Comparison of ENCODE assay signal across 27 cellular contexts in genomic region chr17:72832306-72832705, GRCh38.
"Had no signal": no experiment of that assay in that cellular context is flagged by ENCODE, and none has a peak within 500 bp of the region (broad histone marks: within the 10 kb centered on the region; RNA-seq: fewer than 3 reads in every experiment).

No MANE protein-coding gene starts in this region.

- H3K36me3 Mint-ChIP-seq: type B pancreatic cell had no signal

- H3K4me1 Mint-ChIP-seq: stimulated activated effector memory CD8-positive, alpha-beta T cell treated with anti-CD3 and anti-CD28 coated beads, Interleukin-12 subunit alpha, Interleukin-12 subunit beta, amount 100 ng/mL, for 72 hours; stimulated activated memory B cell treated with anti-CD40 and anti-IgM and Interleukin-4, amounts not matched to agents 10 μg/mL and 1 μg/mL and 100 μg/mL, for 72 hours; stimulated activated naive CD8-positive, alpha-beta T cell treated with anti-CD3 and anti-CD28 coated beads, Interleukin-15, amount 100 ng/mL, for 72 hours had no signal

- H3K27me3 Mint-ChIP-seq: stimulated activated memory B cell treated with anti-CD40 and anti-IgM and Interleukin-4, amounts not matched to agents 10 μg/mL and 1 μg/mL and 100 μg/mL, for 72 hours; stimulated activated naive CD8-positive, alpha-beta T cell treated with anti-CD3 and anti-CD28 coated beads, Interleukin-15, amount 100 ng/mL, for 72 hours; stimulated activated naive CD8-positive, alpha-beta T cell treated with anti-CD3 and anti-CD28 coated beads, Interleukin-15, Interleukin-2, amounts not matched to agents 100 ng/mL and 50 ng/mL, for 24 hours; type B pancreatic cell had no signal

- H3K36me3 ChIP-seq: thoracic aorta, thyroid gland, transverse colon, upper lobe of right lung, uterus, vagina had no signal

- ATAC-seq: stimulated activated effector memory CD8-positive, alpha-beta T cell treated with anti-CD3 and anti-CD28 coated beads, Interleukin-12 subunit alpha, Interleukin-12 subunit beta, amount 100 ng/mL, for 72 hours; stimulated activated memory B cell treated with anti-CD40 and anti-IgM and Interleukin-4, amounts not matched to agents 10 μg/mL and 1 μg/mL and 100 μg/mL, for 72 hours; stimulated activated naive CD8-positive, alpha-beta T cell treated with anti-CD3 and anti-CD28 coated beads, Interleukin-15, amount 100 ng/mL, for 72 hours; stimulated activated naive CD8-positive, alpha-beta T cell treated with anti-CD3 and anti-CD28 coated beads, Interleukin-15, Interleukin-2, amounts not matched to agents 100 U/mL and 50 U/mL, for 24 hours; upper lobe of right lung had no signal

- H3K4me3 Mint-ChIP-seq: stimulated activated effector memory CD8-positive, alpha-beta T cell treated with anti-CD3 and anti-CD28 coated beads, Interleukin-12 subunit alpha, Interleukin-12 subunit beta, amount 100 ng/mL, for 72 hours; stimulated activated memory B cell treated with anti-CD40 and anti-IgM and Interleukin-4, amounts not matched to agents 10 μg/mL and 1 μg/mL and 100 μg/mL, for 72 hours; stimulated activated naive CD8-positive, alpha-beta T cell treated with anti-CD3 and anti-CD28 coated beads, Interleukin-15, amount 100 ng/mL, for 72 hours; stimulated activated naive CD8-positive, alpha-beta T cell treated with anti-CD3 and anti-CD28 coated beads, Interleukin-15, Interleukin-2, amounts not matched to agents 100 ng/mL and 50 ng/mL, for 24 hours; type B pancreatic cell had no signal

- H3K27me3 ChIP-seq: stomach, suprapubic skin, testis, thyroid gland, tibial artery, tibial nerve, transverse colon, upper lobe of left lung, upper lobe of right lung, uterus, vagina had no signal

- H3K9me3 ChIP-seq: stomach, suprapubic skin, testis, thoracic aorta, thyroid gland, tibial artery, transverse colon, upper lobe of left lung, upper lobe of right lung, uterus, vagina had no signal

- H3K27ac ChIP-seq: stomach, suprapubic skin, testis, thoracic aorta, thyroid gland, tibial artery, tibial nerve, transverse colon, upper lobe of left lung, upper lobe of right lung, uterus, vagina had no signal

- DNase-seq: stimulated activated CD4-positive, alpha-beta T cell treated with anti-CD3 and anti-CD28 coated beads, Interleukin-2, amount 100 ng/mL, for 48 hours; stimulated activated CD4-positive, alpha-beta T cell treated with anti-CD3 and anti-CD28 coated beads, Interleukin-4, amount 100 ng/mL, for 1 hour; stimulated activated CD4-positive, alpha-beta T cell treated with anti-CD3 and anti-CD28 coated beads, Interleukin-4, amount 100 ng/mL, for 24 hours; stimulated activated CD4-positive, alpha-beta T cell treated with anti-CD3 and anti-CD28 coated beads, Interleukin-4, amount 100 ng/mL, for 4 hours; stimulated activated CD8-positive, alpha-beta memory T cell treated with anti-CD3 and anti-CD28 coated beads, Interleukin-4, amount 100 ng/mL, for 48 hours; stimulated activated naive CD4-positive, alpha-beta T cell; stimulated activated naive CD4-positive, alpha-beta T cell treated with Interleukin-2 at 50 U/mL for 16 hours; stimulated activated naive CD8-positive, alpha-beta T cell treated with anti-CD3 and anti-CD28 coated beads, Interleukin-15, amount 100 ng/mL, for 72 hours; stimulated activated naive CD8-positive, alpha-beta T cell treated with anti-CD3 and anti-CD28 coated beads, Interleukin-15, Interleukin-2, amounts not matched to agents 100 U/mL and 50 U/mL, for 24 hours; stomach; substantia nigra; testis; thyroid gland; tibial artery; transverse colon; trophoblast cell; upper lobe of left lung; upper lobe of right lung; uterus had no signal

- H3K27ac Mint-ChIP-seq: stimulated activated effector memory CD8-positive, alpha-beta T cell treated with anti-CD3 and anti-CD28 coated beads, Interleukin-12 subunit alpha, Interleukin-12 subunit beta, amount 100 ng/mL, for 72 hours; stimulated activated memory B cell treated with anti-CD40 and anti-IgM and Interleukin-4, amounts not matched to agents 10 μg/mL and 1 μg/mL and 100 μg/mL, for 72 hours; stimulated activated naive CD8-positive, alpha-beta T cell treated with anti-CD3 and anti-CD28 coated beads, Interleukin-15, Interleukin-2, amounts not matched to agents 100 ng/mL and 50 ng/mL, for 24 hours; type B pancreatic cell had no signal

- H3K4me1 ChIP-seq: stomach, suprapubic skin, testis, thyroid gland, tibial artery, tibial nerve, transverse colon, upper lobe of left lung, upper lobe of right lung, uterus, vagina had no signal

- H3K4me3 ChIP-seq: stomach, suprapubic skin, testis, thoracic aorta, thyroid gland, tibial artery, tibial nerve, transverse colon, upper lobe of left lung, upper lobe of right lung, uterus, vagina had no signal
